In the genomic region with DNA sequence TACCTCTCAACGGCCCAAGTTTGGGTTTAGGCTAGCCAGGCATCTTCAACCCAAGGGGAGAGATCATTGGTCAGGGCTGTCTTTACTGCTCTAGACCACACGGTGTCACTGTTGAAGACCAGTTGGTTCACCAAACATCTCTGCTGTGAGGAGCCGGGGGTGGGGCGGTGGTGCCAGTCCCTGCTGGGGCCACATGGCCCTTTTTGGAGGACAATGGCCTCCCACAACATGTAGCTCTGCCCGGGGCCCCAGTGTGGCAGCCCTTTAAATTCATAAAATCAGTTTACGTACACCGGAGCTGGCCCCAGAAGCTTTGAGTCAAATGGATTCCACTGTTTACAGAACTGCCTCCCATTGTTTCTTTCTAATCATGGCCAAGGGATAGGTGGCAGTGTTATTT, we compare ENCODE assay signal across 8 cellular contexts. TPM values are rescaled to one million over a fixed set of nuclear protein-coding genes. Genes with fewer than 3 reads are reported as not detected.
DNase-seq lines count a peak whose midpoint lies in the region; ATAC-seq and TF ChIP-seq lines count a peak whose summit lies in the region.

No MANE protein-coding gene starts in this region.

- no peak overlapping the region for H3K27ac Mint-ChIP-seq in Caco-2 (ENCODE audit: unreplicated experiment)
- H3K27ac Mint-ChIP-seq in activated CD8-positive, alpha-beta T cell treated with anti-CD3 and anti-CD28 coated beads, Interleukin-2, amount 10 ng/mL, durations not matched to agents 7 days and 5 days, result no peak overlapping the region
- no peak overlapping the region for H3K27ac Mint-ChIP-seq in CD8-positive, alpha-beta memory T cell

- TF ChIP-seq POLR2A in gastroesophageal sphincter (IDR thresholded peaks at IDR 0.05) (no peak), ovary (IDR thresholded peaks at IDR 0.05) (no peak)

- 44 to 100% methylated on average over 2 to 7 of the region's 7 CpGs for WGBS in gastroesophageal sphincter (ENCODE audit: low coverage in 1 of 2), 2 donors
- 52 to 54% (median 53%) methylated on average over 7 of the region's 7 CpGs for WGBS in ovary, 3 donors

- no peaks in the 10 kb centered on the region for H3K36me3 ChIP-seq in Caco-2 (ENCODE audit: control insufficient read depth, insufficient read depth, low read length)
- H3K36me3 ChIP-seq in gastroesophageal sphincter, result no peaks in the 10 kb centered on the region
- H3K36me3 ChIP-seq in ovary, result no peaks in the 10 kb centered on the region
- H3K36me3 ChIP-seq in CD8-positive, alpha-beta memory T cell (ENCODE audit: insufficient read depth, low read length), result no peaks in the 10 kb centered on the region

- intact Hi-C loops in Caco-2 (cut with micrococcal nuclease; ENCODE audit: unreplicated experiment), result loop anchor here (1.0 kb wide), 4 partner anchors 36 to 137 kb away; no protein-coding TSS in a partner anchor
- intact Hi-C loops in ovary (cut with DNase I), result loop anchor here in 1 of 4 donors (10.0 kb wide), 1 partner anchor 142 kb away; no protein-coding TSS in a partner anchor

- peaks cover 29% of the 10 kb centered on the region for H3K4me1 Mint-ChIP-seq in Caco-2 (ENCODE audit: low read depth, unreplicated experiment)
- no peaks in the 10 kb centered on the region for H3K4me1 Mint-ChIP-seq in activated CD8-positive, alpha-beta T cell treated with anti-CD3 and anti-CD28 coated beads, Interleukin-2, amount 10 ng/mL, durations not matched to agents 7 days and 5 days (ENCODE audit: low read depth)
- H3K4me1 Mint-ChIP-seq in CD8-positive, alpha-beta memory T cell, result no peaks in the 10 kb centered on the region

- H3K4me1 ChIP-seq in Caco-2, result peaks cover 22% of the 10 kb centered on the region
- peaks cover 0 to 20% (median 0%) of the 10 kb centered on the region in 3 donors for H3K4me1 ChIP-seq in gastroesophageal sphincter
- peaks cover 5% of the 10 kb centered on the region for H3K4me1 ChIP-seq in ovary (ENCODE audit: insufficient read depth)
- no peaks in the 10 kb centered on the region for H3K4me1 ChIP-seq in CD8-positive, alpha-beta memory T cell (ENCODE audit: insufficient read depth, low read length)

- no peak for TF ChIP-seq EP300 in gastroesophageal sphincter (IDR thresholded peaks at IDR 0.05)
- no peak for TF ChIP-seq EP300 in ovary (IDR thresholded peaks at IDR 0.05)

- no TSS peak for BruUV-seq in Caco-2 (replicated peaks; lab: Mats Ljungman, UMichigan)

- peak; percentile 74 to 76 for DNase-seq in Caco-2
- DNase-seq in NCI-H345 (lab: John Stamatoyannopoulos, UW), result peak; percentile 22
- peak; percentile 26 for DNase-seq in activated CD8-positive, alpha-beta T cell treated with anti-CD3 and anti-CD28 coated beads, Interleukin-2, amount 10 ng/mL, durations not matched to agents 7 days and 5 days
- DNase-seq in ovary, result peak; percentile 29 to 54 (median 44)
- DNase-seq in CD8-positive, alpha-beta memory T cell, result no peak

- H3K4me3 Mint-ChIP-seq in Caco-2 (ENCODE audit: unreplicated experiment), result no peak overlapping the region
- H3K4me3 Mint-ChIP-seq in activated CD8-positive, alpha-beta T cell treated with anti-CD3 and anti-CD28 coated beads, Interleukin-2, amount 10 ng/mL, durations not matched to agents 7 days and 5 days, result no peak overlapping the region
- no peak overlapping the region for H3K4me3 Mint-ChIP-seq in CD8-positive, alpha-beta memory T cell

- CTCF ChIA-PET in Caco-2 (lab: Charles Lee), result interaction anchor here (0.7 to 0.9 kb wide), 2 partner anchors 128 to 136 kb away, joined by 3 to 4 read pairs; no protein-coding TSS in a partner anchor
- CTCF ChIA-PET in activated CD8-positive, alpha-beta T cell treated with anti-CD3 and anti-CD28 coated beads, Interleukin-2, amount 10 ng/mL, durations not matched to agents 7 days and 5 days (lab: Charles Lee), result interaction anchor here (1.3 to 1.7 kb wide), 2 partner anchors 9 to 12 kb away, joined by 4 read pairs; no protein-coding TSS in a partner anchor
- CTCF ChIA-PET in CD8-positive, alpha-beta memory T cell (lab: Charles Lee), result interaction anchor here (1.1 kb wide), 1 partner anchor 10 kb away, joined by 4 read pairs; no protein-coding TSS in a partner anchor

- H3K27me3 Mint-ChIP-seq in Caco-2 (ENCODE audit: insufficient read depth, unreplicated experiment), result no peaks in the 10 kb centered on the region
- peaks cover 18% of the 10 kb centered on the region for H3K27me3 Mint-ChIP-seq in activated CD8-positive, alpha-beta T cell treated with anti-CD3 and anti-CD28 coated beads, Interleukin-2, amount 10 ng/mL, durations not matched to agents 7 days and 5 days (ENCODE audit: low read depth)
- peaks cover 9 to 17% of the 10 kb centered on the region in 2 donors for H3K27me3 Mint-ChIP-seq in CD8-positive, alpha-beta memory T cell

- H3K36me3 Mint-ChIP-seq in Caco-2 (ENCODE audit: insufficient read depth, unreplicated experiment), result no peaks in the 10 kb centered on the region
- no peaks in the 10 kb centered on the region for H3K36me3 Mint-ChIP-seq in activated CD8-positive, alpha-beta T cell treated with anti-CD3 and anti-CD28 coated beads, Interleukin-2, amount 10 ng/mL, durations not matched to agents 7 days and 5 days (ENCODE audit: low read depth)
- H3K36me3 Mint-ChIP-seq in CD8-positive, alpha-beta memory T cell, result no peaks in the 10 kb centered on the region

- ATAC-seq in GM19025 (IDR thresholded peaks at IDR 0.05; ENCODE audit: low read depth, unreplicated experiment) (peak; percentile 81), HG03135 (IDR thresholded peaks at IDR 0.05; ENCODE audit: unreplicated experiment) (peak; percentile 95), gastroesophageal sphincter (peak; percentile 61)
- ATAC-seq in activated CD8-positive, alpha-beta T cell treated with anti-CD3 and anti-CD28 coated beads, Interleukin-2, amount 10 ng/mL, durations not matched to agents 7 days and 5 days, result peak; percentile 78

- peaks cover 2% of the 10 kb centered on the region for H3K9me3 Mint-ChIP-seq in Caco-2 (ENCODE audit: unreplicated experiment)
- H3K9me3 Mint-ChIP-seq in activated CD8-positive, alpha-beta T cell treated with anti-CD3 and anti-CD28 coated beads, Interleukin-2, amount 10 ng/mL, durations not matched to agents 7 days and 5 days (ENCODE audit: insufficient read depth), result no peaks in the 10 kb centered on the region
- H3K9me3 Mint-ChIP-seq in CD8-positive, alpha-beta memory T cell, result no peaks in the 10 kb centered on the region

- H3K27me3 ChIP-seq in Caco-2 (replicated peaks; ENCODE audit: control insufficient read depth, insufficient read depth, low read length), result no peaks in the 10 kb centered on the region
- no peaks in the 10 kb centered on the region for H3K27me3 ChIP-seq in gastroesophageal sphincter
- no peaks in the 10 kb centered on the region for H3K27me3 ChIP-seq in ovary
- no peaks in the 10 kb centered on the region for H3K27me3 ChIP-seq in CD8-positive, alpha-beta memory T cell (ENCODE audit: insufficient read depth, low read length, poor library complexity, severe bottlenecking)

- POLR2A ChIA-PET in Caco-2 (lab: Charles Lee), result no interaction called here
- POLR2A ChIA-PET in activated CD8-positive, alpha-beta T cell treated with anti-CD3 and anti-CD28 coated beads, Interleukin-2, amount 10 ng/mL, durations not matched to agents 7 days and 5 days (lab: Charles Lee), result no interaction called here
- POLR2A ChIA-PET in CD8-positive, alpha-beta memory T cell (lab: Charles Lee), result no interaction called here

- TF ChIP-seq CTCF in Caco-2 (IDR thresholded peaks at IDR 0.05; ENCODE audit: insufficient read depth in 1 of 2, low read depth in 1 of 2, low read length in 1 of 2, severe bottlenecking in 1 of 2, unreplicated experiment in 1 of 2) (peak; percentile 72 to 73), gastroesophageal sphincter (IDR thresholded peaks at IDR 0.05) (peak in 3 of 4 experiments; percentile 48 to 65 (median 49)), ovary (IDR thresholded peaks at IDR 0.05) (peak in 2 of 3 donors; percentile 16 to 54)

- H3K4me3 ChIP-seq in Caco-2 (ENCODE audit: low read depth, low read length) (no peak overlapping the region), gastroesophageal sphincter (no peak overlapping the region), ovary (no peak overlapping the region)
- no peak overlapping the region for H3K4me3 ChIP-seq in CD8-positive, alpha-beta memory T cell (ENCODE audit: low read length)

- H3K9me3 ChIP-seq in Caco-2 (no peaks in the 10 kb centered on the region), gastroesophageal sphincter (no peaks in the 10 kb centered on the region), ovary (no peaks in the 10 kb centered on the region)
- no peaks in the 10 kb centered on the region for H3K9me3 ChIP-seq in CD8-positive, alpha-beta memory T cell (ENCODE audit: low read length)

- H3K27ac ChIP-seq in gastroesophageal sphincter, result no peak overlapping the region
- no peak overlapping the region for H3K27ac ChIP-seq in ovary
- H3K27ac ChIP-seq in CD8-positive, alpha-beta memory T cell (ENCODE audit: low read depth, low read length), result no peak overlapping the region

RNA-seq across cellular contexts. Expression of gene TM4SF18, which starts 19.1 kb away (rescaled TPM):
- not detected in 2 replicates for total RNA-seq in Caco-2 (2022)
- not detected for total RNA-seq in activated CD8-positive, alpha-beta T cell treated with anti-CD3 and anti-CD28 coated beads, Interleukin-2, amount 10 ng/mL, durations not matched to agents 7 days and 5 days
- total RNA-seq in gastroesophageal sphincter, result 10 to 100 TPM in 1 of 4 donors, 1 to 10 TPM in 3; 1.7 to 10.2 (median 7.1) TPM
- total RNA-seq in ovary, result 1 to 10 TPM; 2.4 to 7.3 (median 4.7) TPM
- polyA plus RNA-seq in ovary, result 10 to 100 TPM in 1 of 2 donors, 1 to 10 TPM in 1; 7.0 to 16.3 TPM
- not detected for total RNA-seq in CD8-positive, alpha-beta memory T cell
- polyA plus RNA-seq in CD8-positive, alpha-beta memory T cell, result not detected

RNA-seq across cellular contexts. Expression of gene TM4SF1, which starts 24.9 kb away (rescaled TPM):
- 49.2 and 78.3 TPM in 2 replicates for total RNA-seq in Caco-2 (2022)
- not detected for total RNA-seq in activated CD8-positive, alpha-beta T cell treated with anti-CD3 and anti-CD28 coated beads, Interleukin-2, amount 10 ng/mL, durations not matched to agents 7 days and 5 days
- total RNA-seq in gastroesophageal sphincter, result 100 to 1,000 TPM in 1 of 4 donors, 10 to 100 TPM in 3; 20.9 to 128 (median 71.9) TPM
- total RNA-seq in ovary, result 100 to 1,000 TPM in 1 of 7 donors, 10 to 100 TPM in 6; 35.6 to 207 (median 54.9) TPM
- polyA plus RNA-seq in ovary, result 100 to 1,000 TPM; 103 to 184 TPM
- under 1 TPM; 0.18 to 0.27 TPM for total RNA-seq in CD8-positive, alpha-beta memory T cell
- polyA plus RNA-seq in CD8-positive, alpha-beta memory T cell, result not detected

Comparison
In these comparisons a context has a peak if more than half of its experiments do, and no peak if none do; other contexts are left out.
1. DNase-seq: peak in Caco-2 (2 of 2), NCI-H345 (single experiment), activated CD8-positive, alpha-beta T cell treated with anti-CD3 and anti-CD28 coated beads, Interleukin-2, amount 10 ng/mL, durations not matched to agents 7 days and 5 days (single experiment) and ovary (5 of 5); none in CD8-positive, alpha-beta memory T cell (0 of 5).
2. RNA of gene TM4SF1, which starts 24.9 kb away (total RNA-seq): 20.9 to 128 TPM in gastroesophageal sphincter, 35.6 to 207 TPM in ovary and 49.2 to 78.3 TPM in Caco-2; 0.18 to 0.27 TPM in CD8-positive, alpha-beta memory T cell and not detected in activated CD8-positive, alpha-beta T cell treated with anti-CD3 and anti-CD28 coated beads, Interleukin-2, amount 10 ng/mL, durations not matched to agents 7 days and 5 days; every median in the first group is over 10 times any median in the second.
3. Peak in every context shown above with its lines, with median percentiles within 50 percentile points of each other: CTCF ChIP-seq and ATAC-seq.